ENCODE assay signal across 8 cellular contexts in genomic region chr14:99603965-99604765, GRCh38. TPM values are rescaled to one million over a fixed set of nuclear protein-coding genes. Genes with fewer than 3 reads are reported as not detected.
DNase-seq lines count a peak whose midpoint lies in the region; ATAC-seq and TF ChIP-seq lines count a peak whose summit lies in the region.

Gene CCDC85C (minus strand): TSS chr14:99604207. CDS start chr14:99603959, 248 bp downstream.

- H3K4me1 ChIP-seq in CD8-positive, alpha-beta T cell (ENCODE audit: insufficient read depth, low read length): peaks cover 23% of the 10 kb centered on the region
- peaks cover 7% of the 10 kb centered on the region for H3K4me1 ChIP-seq in mesendoderm (ENCODE audit: control insufficient read depth, low read depth, low read length)

- no peaks in the 10 kb centered on the region for H3K27me3 Mint-ChIP-seq in CD8-positive, alpha-beta T cell (ENCODE audit: low read depth)

- in situ Hi-C loops in endometrial microvascular endothelial cells (cut with HindIII; ENCODE audit: inconsistent ontology term, low pct_unique_long_range_greater_than_20kb, low sequenced_read_pairs): no loop called here

- H3K27me3 ChIP-seq in CD8-positive, alpha-beta T cell (ENCODE audit: insufficient read depth, low read length): no peaks in the 10 kb centered on the region
- peaks cover 13% of the 10 kb centered on the region for H3K27me3 ChIP-seq in mesendoderm (ENCODE audit: insufficient read depth, low read length, poor library complexity)

- no peak within 1 kb of the TSS for H2AK5ac ChIP-seq in mesendoderm (ENCODE audit: low read length)

- peak within 1 kb of the TSS; percentile 54 for H2BK120ac ChIP-seq in mesendoderm (ENCODE audit: low read depth, low read length)

- H3K4me1 Mint-ChIP-seq in CD8-positive, alpha-beta T cell (ENCODE audit: low read depth): peaks cover 27% of the 10 kb centered on the region

- peak within 1 kb of the TSS; percentile 66 for H3K27ac ChIP-seq in CD8-positive, alpha-beta T cell (ENCODE audit: low read depth, low read length)
- peak within 1 kb of the TSS; percentile 92 for H3K27ac ChIP-seq in mesendoderm (ENCODE audit: low read depth, low read length)

- no CpG with 5 or more reads among the region's 125 CpGs for WGBS in mesendoderm (ENCODE audit: extremely low coverage, insufficient coverage, low lambda C conversion rate)

- POLR2A ChIA-PET in CD8-positive, alpha-beta T cell (lab: Charles Lee): interaction anchor here (0.9 to 2.6 kb wide), 7 partner anchors 10 to 124 kb away, joined by 3 to 14 read pairs (median 3); partner anchors contain the start of genes CCNK, CYP46A1 and SETD3

- no peaks in the 10 kb centered on the region for H3K36me3 ChIP-seq in CD8-positive, alpha-beta T cell (ENCODE audit: insufficient read depth, low read length)
- no peaks in the 10 kb centered on the region for H3K36me3 ChIP-seq in mesendoderm (ENCODE audit: control insufficient read depth, insufficient read depth, low read length)

- peaks cover 11% of the 10 kb centered on the region for H3K79me1 ChIP-seq in mesendoderm (ENCODE audit: low read length)

- H3K18ac ChIP-seq in mesendoderm (ENCODE audit: low read length): peak within 1 kb of the TSS; percentile 96

- peak; percentile 91 to 97 (median 94) for DNase-seq in CD8-positive, alpha-beta T cell
- DNase-seq in HT1080 (ENCODE audit: low read depth) (peak; percentile 84), NOMO-1 treated with DMSO at 0.1 percent for 48 hours (lab: John Stamatoyannopoulos, UW; ENCODE audit: unreplicated experiment) (peak; percentile 95), mesendoderm (peak; percentile 98)
- DNase-seq in activated CD8-positive, alpha-beta memory T cell treated with anti-CD3 and anti-CD28 coated beads, Interleukin-2, amount 50 U/mL, for 4 hours: peak; percentile 94
- DNase-seq in stimulated activated CD8-positive, alpha-beta memory T cell treated with anti-CD3 and anti-CD28 coated beads, Interleukin-12 subunit alpha, Interleukin-12 subunit beta, amount 100 ng/mL, for 24 hours (ENCODE audit: extremely low read depth): peak; percentile 76

- CTCF ChIA-PET in CD8-positive, alpha-beta T cell (lab: Charles Lee): interaction anchor here (1.1 to 3.2 kb wide), 3 partner anchors 10 to 85 kb away, joined by 5 to 11 read pairs (median 5); partner anchors contain the start of gene CYP46A1

- H3K9me3 ChIP-seq in CD8-positive, alpha-beta T cell (ENCODE audit: low read length): no peaks in the 10 kb centered on the region

- ATAC-seq in CD8-positive, alpha-beta T cell: peak; percentile 89
- ATAC-seq in GM21360 (IDR thresholded peaks at IDR 0.05; ENCODE audit: unreplicated experiment): peak; percentile 83

- H2BK5ac ChIP-seq in mesendoderm (ENCODE audit: low read length): no peak within 1 kb of the TSS

- peak within 1 kb of the TSS; percentile 94 for H3K23ac ChIP-seq in mesendoderm (ENCODE audit: low read length)

- H3K27ac Mint-ChIP-seq in CD8-positive, alpha-beta T cell: peak within 1 kb of the TSS; percentile 84

- H3K79me2 ChIP-seq in mesendoderm (ENCODE audit: control insufficient read depth, insufficient read depth, low read length): peaks cover 4% of the 10 kb centered on the region

- peak within 1 kb of the TSS; percentile 83 for H3K9ac ChIP-seq in mesendoderm (ENCODE audit: low read length)

- no peak within 1 kb of the TSS for H4K8ac ChIP-seq in mesendoderm (ENCODE audit: low read depth, low read length)

- H3K56ac ChIP-seq in mesendoderm (ENCODE audit: low read length): peak within 1 kb of the TSS; percentile 98

- H4K5ac ChIP-seq in mesendoderm (ENCODE audit: low read length): no peak within 1 kb of the TSS

- H3K9me3 Mint-ChIP-seq in CD8-positive, alpha-beta T cell: no peaks in the 10 kb centered on the region

- peak within 1 kb of the TSS; percentile 75 for H3K4ac ChIP-seq in mesendoderm (ENCODE audit: low read depth, low read length)

- intact Hi-C loops in CD8-positive, alpha-beta T cell (cut with DNase I, micrococcal nuclease): loop anchor here (1.0 to 10.0 kb wide), 6 partner anchors 123 to 773 kb away; partner anchors contain the start of genes CCNK (in 1 of the 2), EML1 (in 1 of the 2), SLC25A29 (in 1 of the 2) and WDR25 (in 1 of the 2)

- H2BK15ac ChIP-seq in mesendoderm (replicated peaks; ENCODE audit: low read depth): no peak within 1 kb of the TSS

- H3K4me3 Mint-ChIP-seq in CD8-positive, alpha-beta T cell: peak within 1 kb of the TSS; percentile 90

- peak within 1 kb of the TSS; percentile 78 for H3K4me2 ChIP-seq in mesendoderm (ENCODE audit: low read length)

- no peak for TF ChIP-seq CTCF in CD8-positive, alpha-beta T cell (IDR thresholded peaks at IDR 0.05)

- H3K4me3 ChIP-seq in CD8-positive, alpha-beta T cell (ENCODE audit: low read depth, low read length): peak within 1 kb of the TSS; percentile 98
- H3K4me3 ChIP-seq in mesendoderm (ENCODE audit: low read length): peak within 1 kb of the TSS; percentile 69

- H3K36me3 Mint-ChIP-seq in CD8-positive, alpha-beta T cell: no peaks in the 10 kb centered on the region

RNA-seq across cellular contexts. Expression of gene CCDC85C, which starts in this region (rescaled TPM):
- 1 to 10 TPM; 6.9 to 7.1 TPM for total RNA-seq in CD8-positive, alpha-beta T cell
- total RNA-seq in HT1080 (2014; rRNA removed; shearing (Covaris generic)): 48.7 and 52.7 TPM in 2 replicates
- polyA plus RNA-seq in HT1080 (2015; cell fraction: cytosol; rRNA removed): 23.7 and 28.0 TPM in 2 replicates
- polyA plus RNA-seq in HT1080 (2015; cell fraction: nucleus; rRNA removed): 21.6 and 24.8 TPM in 2 replicates
- 21.9 TPM for total RNA-seq in endometrial microvascular endothelial cells (ENCODE audit: inconsistent ontology term)
- polyA plus RNA-seq in mesendoderm (2013, experiment 1 of 2): 10.1 TPM
- 10.7 TPM for polyA plus RNA-seq in mesendoderm (2013, experiment 2 of 2)

Comparison
In these comparisons a context has a peak if more than half of its experiments do, and no peak if none do; other contexts are left out.
1. Peak in every context shown above with its lines: DNase-seq, ATAC-seq, H3K4me3 ChIP-seq and H3K27ac ChIP-seq.